ENCODE assay signal across 13 cellular contexts in genomic region chr16:30951193-30951592, GRCh38. TPM values are rescaled to one million over a fixed set of nuclear protein-coding genes. Genes with fewer than 3 reads are reported as not detected.
DNase-seq lines count a peak whose midpoint lies in the region; ATAC-seq and TF ChIP-seq lines count a peak whose summit lies in the region.
"Had no signal": no experiment of that assay in that cellular context is flagged by ENCODE, and none has a peak within 500 bp of the region (broad histone marks: within the 10 kb centered on the region; RNA-seq: fewer than 3 reads in every experiment).

No MANE protein-coding gene starts in this region.

- H3K27ac ChIP-seq in left ventricle myocardium inferior (replicated peaks) (peak overlapping the region; percentile 98), osteoblast (ENCODE audit: low read depth, low read length) (no peak overlapping the region), uterus (peak overlapping the region; percentile 86 to 87)

- H3K4me1 Mint-ChIP-seq in chondrocyte (ENCODE audit: low read depth), result peaks cover 39% of the 10 kb centered on the region

- H3K9me3 Mint-ChIP-seq in chondrocyte (ENCODE audit: low read depth), result no peaks in the 10 kb centered on the region

- intact Hi-C loops in left ventricle myocardium inferior (cut with micrococcal nuclease) (no loop called here), Right ventricle myocardium superior (cut with DNase I) (no loop called here), uterus (cut with DNase I; ENCODE audit: low total_unique reads) (no loop called here)

- TF ChIP-seq CTCF in left ventricle myocardium inferior (IDR thresholded peaks at IDR 0.05; ENCODE audit: borderline replicate concordance) (no peak), chondrocyte (IDR thresholded peaks at IDR 0.05) (no peak), osteoblast (IDR thresholded peaks at IDR 0.05; ENCODE audit: extremely low read depth, low read depth, low read length) (no peak), uterus (IDR thresholded peaks at IDR 0.05) (no peak)

- H4K20me1 ChIP-seq in osteoblast (ENCODE audit: insufficient read depth, low read length), result peaks cover 19% of the 10 kb centered on the region

- H3K27me3 ChIP-seq in left ventricle myocardium inferior (ENCODE audit: low read depth) (no peaks in the 10 kb centered on the region), osteoblast (ENCODE audit: insufficient read depth, low read length) (no peaks in the 10 kb centered on the region), uterus (no peaks in the 10 kb centered on the region)
- H3K27me3 ChIP-seq: upper lobe of right lung had no signal

- H3K36me3 Mint-ChIP-seq in chondrocyte (ENCODE audit: low read depth), result peaks cover 2% of the 10 kb centered on the region

- no peak overlapping the region for H3K4me2 ChIP-seq in osteoblast (ENCODE audit: insufficient read depth, low read length)

- H2AFZ ChIP-seq in osteoblast (ENCODE audit: low read length), result no peak overlapping the region

- H3K36me3 ChIP-seq in left ventricle myocardium inferior (no peaks in the 10 kb centered on the region), osteoblast (ENCODE audit: insufficient read depth, low read length) (no peaks in the 10 kb centered on the region), uterus (no peaks in the 10 kb centered on the region)
- H3K36me3 ChIP-seq: upper lobe of right lung had no signal

- no peak for ATAC-seq in Right ventricle myocardium superior (ENCODE audit: poor library complexity)
- ATAC-seq: upper lobe of right lung had no signal

- no peaks in the 10 kb centered on the region for H3K27me3 Mint-ChIP-seq in chondrocyte (ENCODE audit: low read depth)

- DNase-seq in left ventricle myocardium inferior (no peak), Right ventricle myocardium superior (no peak), chondrocyte (ENCODE audit: low spot score) (no peak), osteoblast (ENCODE audit: insufficient read length, low spot score, missing footprints) (peak; percentile 15), uterus (no peak), DMS79 (lab: John Stamatoyannopoulos, UW) (no peak), COLO668 (lab: John Stamatoyannopoulos, UW; ENCODE audit: unreplicated experiment) (no peak)
- no peak for DNase-seq in activated CD4-positive, alpha-beta T cell treated with anti-CD3 and anti-CD28 coated beads for 4 hours
- DNase-seq: activated CD8-positive, alpha-beta memory T cell treated with anti-CD3 and anti-CD28 coated beads, Interleukin-2, amount 50 U/mL, for 48 hours; EL; foreskin melanocyte; SK-N-SH; upper lobe of right lung had no signal

- peaks cover 64% of the 10 kb centered on the region for H3K4me1 ChIP-seq in left ventricle myocardium inferior
- peaks cover 23% of the 10 kb centered on the region for H3K4me1 ChIP-seq in osteoblast (ENCODE audit: insufficient read depth, low read length)
- peaks cover 0 to 11% of the 10 kb centered on the region in 2 donors for H3K4me1 ChIP-seq in uterus

- H3K4me3 ChIP-seq in left ventricle myocardium inferior (peak overlapping the region; percentile 100), osteoblast (ENCODE audit: insufficient read depth, low read length) (no peak overlapping the region), uterus (no peak overlapping the region)

- no peak overlapping the region for H3K4me3 Mint-ChIP-seq in chondrocyte (ENCODE audit: unreplicated experiment)

- H3K9me3 ChIP-seq in left ventricle myocardium inferior (replicated peaks) (no peaks in the 10 kb centered on the region), osteoblast (ENCODE audit: low read depth, low read length) (no peaks in the 10 kb centered on the region), uterus (no peaks in the 10 kb centered on the region)
- H3K9me3 ChIP-seq: SK-N-SH, upper lobe of right lung had no signal

- no peak for TF ChIP-seq POLR2A in uterus (IDR thresholded peaks at IDR 0.05)

- H3K79me2 ChIP-seq in osteoblast (ENCODE audit: insufficient read depth, low read length), result peaks cover 8% of the 10 kb centered on the region

- H3K27ac Mint-ChIP-seq in chondrocyte (ENCODE audit: unreplicated experiment), result peak overlapping the region; percentile 74

RNA-seq across cellular contexts. Expression of gene ORAI3, which starts 2.3 kb away (rescaled TPM):
- total RNA-seq in left ventricle myocardium inferior (12.2 TPM), Right ventricle myocardium superior (9.5 TPM), chondrocyte (10.3 to 16.0 TPM (median 15.6 TPM) in 3 replicates), osteoblast (63.3 and 66.0 TPM in 2 replicates), uterus (10 to 100 TPM; 21.7 to 65.0 (median 27.9) TPM)

RNA-seq across cellular contexts. Expression of gene SETD1A, which starts 6.4 kb away (rescaled TPM):
- total RNA-seq in left ventricle myocardium inferior, result 7.4 TPM
- 6.9 TPM for total RNA-seq in Right ventricle myocardium superior
- total RNA-seq in chondrocyte, result 15.0 to 18.0 TPM (median 15.8 TPM) in 3 replicates
- 2.2 and 2.9 TPM in 2 replicates for total RNA-seq in osteoblast
- 10 to 100 TPM in 1 of 4 donors, 1 to 10 TPM in 3; 2.1 to 31.7 (median 3.5) TPM for total RNA-seq in uterus

RNA-seq across cellular contexts. Expression of gene FBXL19, which starts 27.8 kb away (rescaled TPM):
- total RNA-seq in left ventricle myocardium inferior, result 6.3 TPM
- total RNA-seq in Right ventricle myocardium superior, result 4.7 TPM
- 19.4 to 21.5 TPM (median 20.5 TPM) in 3 replicates for total RNA-seq in chondrocyte
- total RNA-seq in osteoblast, result 12.7 and 14.5 TPM in 2 replicates
- total RNA-seq in uterus, result 10 to 100 TPM in 3 of 4 donors, 1 to 10 TPM in 1; 3.8 to 25.4 (median 19.0) TPM

RNA-seq across cellular contexts. Expression of gene HSD3B7, which starts 33.8 kb away (rescaled TPM):
- total RNA-seq in left ventricle myocardium inferior, result 5.5 TPM
- total RNA-seq in Right ventricle myocardium superior, result 6.7 TPM
- 10.8 to 12.4 TPM (median 12.3 TPM) in 3 replicates for total RNA-seq in chondrocyte
- 45.6 and 47.7 TPM in 2 replicates for total RNA-seq in osteoblast
- 10 to 100 TPM in 2 of 4 donors, 1 to 10 TPM in 2; 7.2 to 18.0 (median 11.3) TPM for total RNA-seq in uterus

RNA-seq across cellular contexts. Expression of gene CTF1, which starts 54.8 kb away (rescaled TPM):
- total RNA-seq in left ventricle myocardium inferior, result 9.6 TPM
- 6.5 TPM for total RNA-seq in Right ventricle myocardium superior
- total RNA-seq in chondrocyte, result 3.7 to 5.7 TPM (median 4.2 TPM) in 3 replicates
- total RNA-seq in osteoblast, result 2.9 and 3.3 TPM in 2 replicates
- total RNA-seq in uterus, result 10 to 100 TPM in 2 of 4 donors, 1 to 10 TPM in 1, not detected in 1; 2.3 to 20.6 (median 13.8) TPM
